8 cellular contexts compared by ENCODE assay signal in genomic region chr21:35529141-35529863, GRCh38.
DNase-seq lines count a peak whose midpoint lies in the region; ATAC-seq and TF ChIP-seq lines count a peak whose summit lies in the region.

No MANE protein-coding gene starts in this region.

- DNase-seq in EH (ENCODE audit: low read depth) (peak; percentile 47), left colon (no peak), upper lobe of right lung (no peak), DMS153 (lab: John Stamatoyannopoulos, UW) (no peak), NCI-H2227 treated with DMSO at 0.1 percent for 48 hours (lab: John Stamatoyannopoulos, UW) (no peak), COLO829 (ENCODE audit: low spot score) (no peak)
- DNase-seq in activated CD8-positive, alpha-beta T cell treated with anti-CD3 and anti-CD28 coated beads for 36 hours = peak; percentile 7

- POLR2A ChIA-PET in activated CD8-positive, alpha-beta T cell treated with anti-CD3 and anti-CD28 coated beads for 36 hours (lab: Charles Lee) = no interaction called here

- no peaks in the 10 kb centered on the region for H3K9me3 Mint-ChIP-seq in activated CD8-positive, alpha-beta T cell treated with anti-CD3 and anti-CD28 coated beads for 36 hours

- no peaks in the 10 kb centered on the region for H3K27me3 ChIP-seq in upper lobe of right lung

- peak overlapping the region; percentile 25 for H3K4me3 ChIP-seq in upper lobe of right lung

- H3K36me3 ChIP-seq in upper lobe of right lung = no peaks in the 10 kb centered on the region

- no peak for TF ChIP-seq CTCF in activated CD8-positive, alpha-beta T cell treated with anti-CD3 and anti-CD28 coated beads for 36 hours (IDR thresholded peaks at IDR 0.05)
- TF ChIP-seq CTCF in upper lobe of right lung (IDR thresholded peaks at IDR 0.05) = no peak

- peak overlapping the region; percentile 70 for H3K4me3 Mint-ChIP-seq in activated CD8-positive, alpha-beta T cell treated with anti-CD3 and anti-CD28 coated beads for 36 hours

- peak overlapping the region; percentile 55 for H3K27ac ChIP-seq in upper lobe of right lung

- intact Hi-C loops in activated CD8-positive, alpha-beta T cell treated with anti-CD3 and anti-CD28 coated beads for 36 hours (cut with micrococcal nuclease) = no loop called here
- intact Hi-C loops in left colon (cut with DNase I, micrococcal nuclease) (no loop called here), upper lobe of right lung (cut with DNase I) (no loop called here)

- peak overlapping the region; percentile 88 for H3K27ac Mint-ChIP-seq in activated CD8-positive, alpha-beta T cell treated with anti-CD3 and anti-CD28 coated beads for 36 hours

- peaks cover 45% of the 10 kb centered on the region for H3K4me1 Mint-ChIP-seq in activated CD8-positive, alpha-beta T cell treated with anti-CD3 and anti-CD28 coated beads for 36 hours (ENCODE audit: low read depth)

- CTCF ChIA-PET in activated CD8-positive, alpha-beta T cell treated with anti-CD3 and anti-CD28 coated beads for 36 hours (lab: Charles Lee) = no interaction called here

- H3K36me3 Mint-ChIP-seq in activated CD8-positive, alpha-beta T cell treated with anti-CD3 and anti-CD28 coated beads for 36 hours (ENCODE audit: low read depth) = no peaks in the 10 kb centered on the region

- H3K4me1 ChIP-seq in upper lobe of right lung = peaks cover 5% of the 10 kb centered on the region

- H3K9me3 ChIP-seq in upper lobe of right lung = no peaks in the 10 kb centered on the region

- H3K27me3 Mint-ChIP-seq in activated CD8-positive, alpha-beta T cell treated with anti-CD3 and anti-CD28 coated beads for 36 hours = no peaks in the 10 kb centered on the region

- ATAC-seq in HG02798 (IDR thresholded peaks at IDR 0.05; ENCODE audit: poor library complexity, unreplicated experiment) (peak; percentile 55), left colon (peak; percentile 68), upper lobe of right lung (peak; percentile 51)
- ATAC-seq in activated CD8-positive, alpha-beta T cell treated with anti-CD3 and anti-CD28 coated beads for 36 hours = peak; percentile 48

Comparison
In these comparisons a context has a peak if more than half of its experiments do, and no peak if none do; other contexts are left out.
1. DNase-seq: peak in EH (single experiment) and activated CD8-positive, alpha-beta T cell treated with anti-CD3 and anti-CD28 coated beads for 36 hours (single experiment); none in left colon (0 of 2), upper lobe of right lung (single experiment), DMS153 (single experiment), NCI-H2227 treated with DMSO at 0.1 percent for 48 hours (single experiment) and COLO829 (single experiment).
2. Peak in every context shown above with its lines, with median percentiles within 50 percentile points of each other: ATAC-seq.